Comparison of ENCODE assay signal across 30 cellular contexts in genomic region chr22:18985761-18986160, GRCh38. TPM values are rescaled to one million over a fixed set of nuclear protein-coding genes. Genes with fewer than 3 reads are reported as not detected.
"Had no signal": no experiment of that assay in that cellular context is flagged by ENCODE, and none has a peak within 500 bp of the region (broad histone marks: within the 10 kb centered on the region; RNA-seq: fewer than 3 reads in every experiment).

No MANE protein-coding gene starts in this region.

- H3K9ac ChIP-seq: neural progenitor cell had no signal

- H3K4me3 ChIP-seq: cardiac muscle cell, left ventricle myocardium inferior, lower lobe of right lung, mucosa of descending colon, neural progenitor cell, ovary, right lobe of liver, smooth muscle cell, stomach, tibial artery, upper lobe of left lung, vagina had no signal

- DNase-seq: cortex of kidney; effector memory CD8-positive, alpha-beta T cell; kidney; left ventricle myocardium inferior; lower lobe of right lung; mucosa of descending colon; naive B cell; occipital lobe; ovary; posterior cingulate gyrus; retina; stimulated activated CD4-positive, alpha-beta T cell treated with anti-CD3 and anti-CD28 coated beads, Interleukin-12 subunit alpha, Interleukin-12 subunit beta, amount 100 ng/mL, for 4 hours; stimulated activated CD4-positive, alpha-beta T cell treated with anti-CD3 and anti-CD28 coated beads, Interleukin-1b, Interleukin-23, amount 100 ng/mL, for 48 hours; stimulated activated CD4-positive, alpha-beta T cell treated with anti-CD3 and anti-CD28 coated beads, Interleukin-4, amount 100 ng/mL, for 1 hour; stimulated activated CD8-positive, alpha-beta memory T cell treated with anti-CD3 and anti-CD28 coated beads, Interleukin-4, amount 100 ng/mL, for 48 hours; stimulated activated naive CD4-positive, alpha-beta T cell treated with Interleukin-2 at 50 U/mL for 16 hours; stomach; tibial artery; upper lobe of left lung had no signal

- H3K9me3 Mint-ChIP-seq: central memory CD8-positive, alpha-beta T cell; effector memory CD8-positive, alpha-beta T cell had no signal

- H3K4me1 Mint-ChIP-seq: central memory CD8-positive, alpha-beta T cell; naive B cell; nephron; neural progenitor cell had no signal

- H3K27me3 ChIP-seq: cardiac muscle cell, neural progenitor cell, ovary, right lobe of liver, vagina had no signal

- H3K4me3 Mint-ChIP-seq: central memory CD8-positive, alpha-beta T cell; effector memory CD8-positive, alpha-beta T cell; naive B cell; nephron; neural progenitor cell had no signal

- ATAC-seq: effector memory CD8-positive, alpha-beta T cell; mucosa of descending colon; right lobe of liver had no signal

- H3K9me3 ChIP-seq: mucosa of descending colon, ovary, right lobe of liver, vagina had no signal

- H3K4me1 ChIP-seq: left ventricle myocardium inferior, lower lobe of right lung, neural progenitor cell, right lobe of liver, stomach, tibial artery, upper lobe of left lung, vagina had no signal

- H3K36me3 Mint-ChIP-seq: naive B cell, neural progenitor cell had no signal

- H3K27ac Mint-ChIP-seq: effector memory CD8-positive, alpha-beta T cell; nephron; neural progenitor cell had no signal

- H3K36me3 ChIP-seq: cardiac muscle cell, left ventricle myocardium inferior, lower lobe of right lung, neural progenitor cell, ovary, right lobe of liver, stomach, tibial artery, upper lobe of left lung, vagina had no signal

- H3K27ac ChIP-seq: cardiac muscle cell, left ventricle myocardium inferior, lower lobe of right lung, neural progenitor cell, ovary, right lobe of liver, stomach, tibial artery, upper lobe of left lung, vagina had no signal

RNA-seq across cellular contexts. Expression of gene PRODH, which starts 49.7 kb away (rescaled TPM):
- total RNA-seq: dermis microvascular lymphatic vessel endothelial cell, fibroblast of villous mesenchyme, glomerular endothelial cell, pulmonary artery endothelial cell had no signal
- polyA plus RNA-seq: smooth muscle cell had no signal
